ENCODE assay signal across 28 cellular contexts in the genomic region with DNA sequence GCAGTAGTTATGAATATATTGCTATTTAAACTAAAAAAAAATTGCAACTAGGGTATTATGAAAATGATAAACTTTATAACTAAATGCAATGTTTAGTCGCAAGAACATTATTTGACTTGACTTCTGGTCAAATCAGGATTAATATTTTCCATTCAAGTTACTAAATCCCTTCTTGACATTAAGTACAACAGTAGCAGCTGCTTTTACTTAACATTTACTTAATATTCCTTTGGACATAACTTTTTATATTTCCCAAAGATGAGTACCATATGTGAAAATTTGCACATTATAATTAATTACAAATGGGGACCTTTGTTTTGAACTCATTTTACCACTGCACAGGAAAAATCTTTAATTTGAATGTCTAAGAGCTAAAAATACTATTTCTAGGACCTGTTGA.
"Had no signal": no experiment of that assay in that cellular context is flagged by ENCODE, and none has a peak within 500 bp of the region (broad histone marks: within the 10 kb centered on the region; RNA-seq: fewer than 3 reads in every experiment).

No MANE protein-coding gene starts in this region.

- FAIRE-seq: frontal cortex had no signal

- H3K27ac ChIP-seq: ascending aorta, breast epithelium, cardiac muscle cell, colonic mucosa, esophagus muscularis mucosa had no signal

- H3K36me3 ChIP-seq: breast epithelium, colonic mucosa had no signal

- DNase-seq: activated CD4-positive, alpha-beta T cell treated with anti-CD3 and anti-CD28 coated beads for 36 hours; activated CD4-positive, alpha-beta T cell treated with anti-CD3 and anti-CD28 coated beads, Interleukin-2, amount 10 ng/mL, durations not matched to agents 24 days and 14 days; activated CD4-positive, alpha-beta T cell treated with anti-CD3 and anti-CD28 coated beads, Interleukin-2, amount 50 U/mL, for 4 hours; activated CD4-positive, CD25-positive, alpha-beta regulatory T cell; activated CD4-positive, CD25-positive, alpha-beta regulatory T cell treated with anti-CD3 and anti-CD28 coated beads, Interleukin-2, amount 50 U/mL, for 72 hours; activated CD8-positive, alpha-beta memory T cell treated with anti-CD3 and anti-CD28 coated beads for 24 hours; activated CD8-positive, alpha-beta T cell treated with anti-CD3 and anti-CD28 coated beads for 36 hours; activated effector memory CD4-positive, alpha-beta T cell treated with anti-CD3 and anti-CD28 coated beads, Interleukin-2, amount 50 U/mL, for 16 hours; activated naive CD4-positive, alpha-beta T cell treated with anti-CD3 and anti-CD28 coated beads for 36 hours; activated naive CD8-positive, alpha-beta T cell treated with anti-CD3 and anti-CD28 coated beads, Interleukin-2, amount 10 ng/mL, durations not matched to agents 7 days and 5 days; activated T-cell treated with anti-CD3 and anti-CD28 coated beads, Interleukin-2, amount 50 U/mL, for 4 hours; central memory CD4-positive, alpha-beta T cell; cerebellar nuclear complex; colonic mucosa; effector CD8-positive, alpha-beta T cell; erythroblast; foreskin fibroblast; head of caudate nucleus; hippocampal formation; T-helper 2 cell had no signal

- H3K9me3 Mint-ChIP-seq: activated CD8-positive, alpha-beta T cell treated with anti-CD3 and anti-CD28 coated beads for 36 hours; activated naive CD4-positive, alpha-beta T cell treated with anti-CD3 and anti-CD28 coated beads for 36 hours; activated naive CD4-positive, alpha-beta T cell treated with anti-CD3 and anti-CD28 coated beads, Interleukin-2, amount 50 U/mL, for 72 hours; activated naive CD8-positive, alpha-beta T cell treated with anti-CD3 and anti-CD28 coated beads, Interleukin-2, amount 10 ng/mL, durations not matched to agents 7 days and 5 days; activated T-helper 17 cell treated with anti-CD3 and anti-CD28 coated beads, Interleukin-2, amount 50 U/mL, for 72 hours had no signal

- H3K4me1 ChIP-seq: ascending aorta, breast epithelium, colonic mucosa, esophagus muscularis mucosa had no signal

- H3K4me3 Mint-ChIP-seq: activated CD4-positive, alpha-beta T cell treated with anti-CD3 and anti-CD28 coated beads for 36 hours; activated CD4-positive, alpha-beta T cell treated with anti-CD3 and anti-CD28 coated beads, Interleukin-2, amount 10 ng/mL, durations not matched to agents 24 days and 14 days; activated CD8-positive, alpha-beta T cell treated with anti-CD3 and anti-CD28 coated beads for 36 hours; activated naive CD4-positive, alpha-beta T cell treated with anti-CD3 and anti-CD28 coated beads for 36 hours; activated naive CD8-positive, alpha-beta T cell treated with anti-CD3 and anti-CD28 coated beads, Interleukin-2, amount 10 ng/mL, durations not matched to agents 7 days and 5 days; activated T-cell treated with anti-CD3 and anti-CD28 coated beads, Interleukin-2, amount 50 U/mL, for 4 hours; activated T-helper 17 cell treated with anti-CD3 and anti-CD28 coated beads, Interleukin-2, amount 50 U/mL, for 72 hours; brain had no signal

- H3K27me3 ChIP-seq: ascending aorta, breast epithelium, cardiac muscle cell, colonic mucosa, esophagus muscularis mucosa had no signal

- H3K4me1 Mint-ChIP-seq: activated naive CD8-positive, alpha-beta T cell treated with anti-CD3 and anti-CD28 coated beads, Interleukin-2, amount 10 ng/mL, durations not matched to agents 7 days and 5 days; activated T-helper 17 cell treated with anti-CD3 and anti-CD28 coated beads, Interleukin-2, amount 50 U/mL, for 72 hours; brain had no signal

- ATAC-seq: activated CD4-positive, alpha-beta T cell treated with anti-CD3 and anti-CD28 coated beads for 36 hours; activated CD8-positive, alpha-beta T cell treated with anti-CD3 and anti-CD28 coated beads for 36 hours; activated naive CD4-positive, alpha-beta T cell treated with anti-CD3 and anti-CD28 coated beads, Interleukin-2, amount 50 U/mL, for 72 hours; activated T-cell treated with anti-CD3 and anti-CD28 coated beads, Interleukin-2, amount 50 U/mL, for 4 hours; activated T-helper 17 cell treated with anti-CD3 and anti-CD28 coated beads, Interleukin-2, amount 50 U/mL, for 72 hours had no signal

- H3K4me3 ChIP-seq: ascending aorta, breast epithelium, cardiac muscle cell, colonic mucosa, esophagus muscularis mucosa had no signal

- H3K9me3 ChIP-seq: ascending aorta, breast epithelium, colonic mucosa, esophagus muscularis mucosa had no signal

- H3K27me3 Mint-ChIP-seq: activated CD4-positive, alpha-beta T cell treated with anti-CD3 and anti-CD28 coated beads for 36 hours; activated CD4-positive, alpha-beta T cell treated with anti-CD3 and anti-CD28 coated beads, Interleukin-2, amount 10 ng/mL, durations not matched to agents 24 days and 14 days; activated CD8-positive, alpha-beta T cell treated with anti-CD3 and anti-CD28 coated beads for 36 hours; activated naive CD8-positive, alpha-beta T cell treated with anti-CD3 and anti-CD28 coated beads, Interleukin-2, amount 10 ng/mL, durations not matched to agents 7 days and 5 days; activated T-helper 17 cell treated with anti-CD3 and anti-CD28 coated beads, Interleukin-2, amount 50 U/mL, for 72 hours; brain had no signal

- H3K27ac Mint-ChIP-seq: activated CD4-positive, alpha-beta T cell treated with anti-CD3 and anti-CD28 coated beads for 36 hours; activated CD4-positive, alpha-beta T cell treated with anti-CD3 and anti-CD28 coated beads, Interleukin-2, amount 10 ng/mL, durations not matched to agents 24 days and 14 days; activated CD8-positive, alpha-beta T cell treated with anti-CD3 and anti-CD28 coated beads for 36 hours; activated naive CD4-positive, alpha-beta T cell treated with anti-CD3 and anti-CD28 coated beads for 36 hours; activated naive CD8-positive, alpha-beta T cell treated with anti-CD3 and anti-CD28 coated beads, Interleukin-2, amount 10 ng/mL, durations not matched to agents 7 days and 5 days; activated T-helper 17 cell treated with anti-CD3 and anti-CD28 coated beads, Interleukin-2, amount 50 U/mL, for 72 hours had no signal
